In genomic region chr20:542777-543368, GRCh38 we compare ENCODE assay signal across 1 cellular context.
TF ChIP-seq lines count a peak whose summit lies in the region.

No MANE protein-coding gene starts in this region.

TF ChIP-seq in HepG2, 621 proteins besides CTCF, POLR2A, EP300 and RAD21 (continued from another document and continues in another):
- no peak for TF ChIP-seq IRF9 (CRISPR knock-in tag; IDR thresholded peaks at IDR 0.05; ENCODE audit: borderline replicate concordance)
- TF ChIP-seq CENPX (CRISPR knock-in tag; IDR thresholded peaks at IDR 0.05), result no peak
- TF ChIP-seq ZNF142 (CRISPR knock-in tag; IDR thresholded peaks at IDR 0.05), result no peak
- no peak for TF ChIP-seq SSRP1 (CRISPR knock-in tag; IDR thresholded peaks at IDR 0.05)
- TF ChIP-seq CCDC6 (CRISPR knock-in tag; IDR thresholded peaks at IDR 0.05), result no peak
- no peak for TF ChIP-seq FOSL1 (CRISPR knock-in tag; IDR thresholded peaks at IDR 0.05; ENCODE audit: borderline replicate concordance)
- TF ChIP-seq ZBTB8A (CRISPR knock-in tag; IDR thresholded peaks at IDR 0.05; ENCODE audit: borderline replicate concordance, low read depth), result no peak
- no peak for TF ChIP-seq NR2F6 (IDR thresholded peaks at IDR 0.05)
- TF ChIP-seq NR2F6 (CRISPR knock-in tag; IDR thresholded peaks at IDR 0.05), result no peak
- TF ChIP-seq GLMP (CRISPR knock-in tag; IDR thresholded peaks at IDR 0.05; ENCODE audit: borderline replicate concordance), result no peak
- no peak for TF ChIP-seq TSC22D2 (CRISPR knock-in tag; IDR thresholded peaks at IDR 0.05; ENCODE audit: borderline replicate concordance)
- peak; percentile 18; the same call in 1 of the 2 replicates for TF ChIP-seq ZNF777 (CRISPR knock-in tag; IDR thresholded peaks at IDR 0.05)
- TF ChIP-seq ZNF143 (CRISPR knock-in tag; IDR thresholded peaks at IDR 0.05), result peak; percentile 5; the same call in 1 of the 2 replicates
- TF ChIP-seq, protein P1, sequence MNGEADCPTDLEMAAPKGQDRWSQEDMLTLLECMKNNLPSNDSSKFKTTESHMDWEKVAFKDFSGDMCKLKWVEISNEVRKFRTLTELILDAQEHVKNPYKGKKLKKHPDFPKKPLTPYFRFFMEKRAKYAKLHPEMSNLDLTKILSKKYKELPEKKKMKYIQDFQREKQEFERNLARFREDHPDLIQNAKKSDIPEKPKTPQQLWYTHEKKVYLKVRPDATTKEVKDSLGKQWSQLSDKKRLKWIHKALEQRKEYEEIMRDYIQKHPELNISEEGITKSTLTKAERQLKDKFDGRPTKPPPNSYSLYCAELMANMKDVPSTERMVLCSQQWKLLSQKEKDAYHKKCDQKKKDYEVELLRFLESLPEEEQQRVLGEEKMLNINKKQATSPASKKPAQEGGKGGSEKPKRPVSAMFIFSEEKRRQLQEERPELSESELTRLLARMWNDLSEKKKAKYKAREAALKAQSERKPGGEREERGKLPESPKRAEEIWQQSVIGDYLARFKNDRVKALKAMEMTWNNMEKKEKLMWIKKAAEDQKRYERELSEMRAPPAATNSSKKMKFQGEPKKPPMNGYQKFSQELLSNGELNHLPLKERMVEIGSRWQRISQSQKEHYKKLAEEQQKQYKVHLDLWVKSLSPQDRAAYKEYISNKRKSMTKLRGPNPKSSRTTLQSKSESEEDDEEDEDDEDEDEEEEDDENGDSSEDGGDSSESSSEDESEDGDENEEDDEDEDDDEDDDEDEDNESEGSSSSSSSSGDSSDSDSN (CRISPR knock-in tag; IDR thresholded peaks at IDR 0.05), result no peak
- no peak for TF ChIP-seq HNRNPK (IDR thresholded peaks at IDR 0.05; ENCODE audit: low read depth, low read length, poor library complexity, severe bottlenecking)
- no peak for TF ChIP-seq ARNT (IDR thresholded peaks at IDR 0.05)
- TF ChIP-seq NKX3-1 (CRISPR knock-in tag; IDR thresholded peaks at IDR 0.05), result no peak
- TF ChIP-seq MYNN (CRISPR knock-in tag; IDR thresholded peaks at IDR 0.05; ENCODE audit: low read depth), result no peak
- TF ChIP-seq PHF20 (CRISPR knock-in tag; IDR thresholded peaks at IDR 0.05), result no peak
- TF ChIP-seq BRD4 (CRISPR knock-in tag; IDR thresholded peaks at IDR 0.05), result 0 out of 2 replicates have a peak, but pooled peaks have one; percentile 19
- no peak for TF ChIP-seq MATR3 (CRISPR knock-in tag; IDR thresholded peaks at IDR 0.05)
- TF ChIP-seq SATB2 (CRISPR knock-in tag; IDR thresholded peaks at IDR 0.05), result 0 out of 2 replicates have a peak, but pooled peaks have one; percentile 34
- TF ChIP-seq THRA (CRISPR knock-in tag; IDR thresholded peaks at IDR 0.05; ENCODE audit: borderline replicate concordance), result no peak
- TF ChIP-seq ELK4 (CRISPR knock-in tag; IDR thresholded peaks at IDR 0.05; ENCODE audit: borderline replicate concordance), result no peak
- no peak for TF ChIP-seq ZNF101 (CRISPR knock-in tag; IDR thresholded peaks at IDR 0.05; ENCODE audit: borderline replicate concordance, low read depth)
- TF ChIP-seq NAIF1 (CRISPR knock-in tag; IDR thresholded peaks at IDR 0.05; ENCODE audit: borderline replicate concordance), result 0 out of 2 replicates have a peak, but pooled peaks have one; percentile 35
- no peak for TF ChIP-seq ZNF451 (CRISPR knock-in tag; IDR thresholded peaks at IDR 0.05)
- TF ChIP-seq, protein P2, sequence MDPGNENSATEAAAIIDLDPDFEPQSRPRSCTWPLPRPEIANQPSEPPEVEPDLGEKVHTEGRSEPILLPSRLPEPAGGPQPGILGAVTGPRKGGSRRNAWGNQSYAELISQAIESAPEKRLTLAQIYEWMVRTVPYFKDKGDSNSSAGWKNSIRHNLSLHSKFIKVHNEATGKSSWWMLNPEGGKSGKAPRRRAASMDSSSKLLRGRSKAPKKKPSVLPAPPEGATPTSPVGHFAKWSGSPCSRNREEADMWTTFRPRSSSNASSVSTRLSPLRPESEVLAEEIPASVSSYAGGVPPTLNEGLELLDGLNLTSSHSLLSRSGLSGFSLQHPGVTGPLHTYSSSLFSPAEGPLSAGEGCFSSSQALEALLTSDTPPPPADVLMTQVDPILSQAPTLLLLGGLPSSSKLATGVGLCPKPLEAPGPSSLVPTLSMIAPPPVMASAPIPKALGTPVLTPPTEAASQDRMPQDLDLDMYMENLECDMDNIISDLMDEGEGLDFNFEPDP (CRISPR knock-in tag; conservative IDR thresholded peaks at IDR 0.05), result no peak
- no peak for TF ChIP-seq THAP8 (CRISPR knock-in tag; IDR thresholded peaks at IDR 0.05; ENCODE audit: borderline replicate concordance)
- no peak for TF ChIP-seq HMGXB4 (CRISPR knock-in tag; IDR thresholded peaks at IDR 0.05; ENCODE audit: borderline replicate concordance in 1 of 2, low read depth in 1 of 2)
- TF ChIP-seq ZFAT (CRISPR knock-in tag; conservative IDR thresholded peaks at IDR 0.05), result no peak
- no peak for TF ChIP-seq KLF16 (CRISPR knock-in tag; IDR thresholded peaks at IDR 0.05)
- TF ChIP-seq ZNF281 (CRISPR knock-in tag; IDR thresholded peaks at IDR 0.05; ENCODE audit: borderline replicate concordance), result peak; percentile 52; the same call in 1 of the 2 replicates
- peak; percentile 71; the same call in 1 of the 2 replicates for TF ChIP-seq REL (CRISPR knock-in tag; conservative IDR thresholded peaks at IDR 0.05)
- no peak for TF ChIP-seq ZNF563 (CRISPR knock-in tag; IDR thresholded peaks at IDR 0.05)
- no peak for TF ChIP-seq KDM1A (CRISPR knock-in tag; IDR thresholded peaks at IDR 0.05)
